Comparison of ENCODE assay signal across 8 cellular contexts in the genomic region with DNA sequence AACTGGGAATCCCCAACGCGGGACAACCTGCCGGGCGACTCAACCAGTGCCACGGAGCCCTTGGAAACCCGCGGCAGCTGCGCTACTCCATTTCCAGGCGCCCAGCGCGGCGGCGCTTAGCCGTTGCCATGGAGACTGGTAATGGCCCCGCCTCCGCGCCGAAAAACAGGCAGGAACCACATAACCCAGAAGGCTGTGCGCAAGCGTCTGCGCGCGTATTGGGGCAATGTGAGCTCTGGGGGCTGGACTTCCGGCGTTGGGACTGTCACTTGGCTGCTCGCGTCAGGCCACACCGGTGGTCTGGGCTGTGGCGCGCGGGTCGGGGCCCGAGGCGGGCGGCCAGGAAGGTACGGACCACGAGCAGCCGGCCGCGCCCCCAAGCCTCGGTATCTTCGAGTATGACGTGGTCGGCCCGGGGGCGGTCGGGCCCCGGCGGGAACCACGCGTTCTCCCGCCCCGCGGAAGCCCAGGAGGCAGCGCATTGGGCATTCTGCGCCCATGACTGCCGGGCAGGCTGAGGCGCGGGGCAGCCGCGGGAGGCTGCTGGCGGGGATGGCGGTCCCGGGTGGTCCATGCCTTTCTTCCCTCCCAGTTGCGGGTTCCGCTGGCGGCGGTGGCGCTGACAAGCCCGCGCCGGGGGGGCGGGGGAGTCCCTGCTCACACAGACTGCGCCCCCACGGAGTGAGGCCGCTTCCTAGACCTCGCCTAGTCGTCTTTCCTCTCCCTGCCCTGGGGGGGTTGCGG. TPM values are rescaled to one million over a fixed set of nuclear protein-coding genes. Genes with fewer than 3 reads are reported as not detected.
A peak's percentile ranks its signal among the peaks of the same experiment; 100 is the strongest.
DNase-seq lines count a peak whose midpoint lies in the region; ATAC-seq, FAIRE-seq and TF ChIP-seq lines count a peak whose summit lies in the region.

ZNF324B (plus strand) TSS at position 265 of the 744 bp plus-strand sequence. CDS start 2,080 bp downstream, outside the sequence.

- H3K9me3 ChIP-seq in kidney (ENCODE audit: control insufficient read depth in 1 of 2, low read length in 2 of 2): no peaks in the 10 kb centered on the region

- H3K9ac ChIP-seq in kidney (ENCODE audit: low read length in 2 of 2): peak within 1 kb of the TSS; percentile 61 to 65

- H3K36me3 ChIP-seq in kidney (ENCODE audit: control insufficient read depth in 1 of 2, insufficient read depth in 2 of 2, low read length in 2 of 2): peaks cover 0 to 2% of the 10 kb centered on the region in 2 donors

- TF ChIP-seq POLR2A in GM19099 (IDR thresholded peaks at IDR 0.05; ENCODE audit: extremely low read depth, insufficient read length, low read depth): peak; percentile 74

- peak within 1 kb of the TSS; percentile 80 to 86 for H3K4me3 ChIP-seq in kidney (ENCODE audit: low read length in 2 of 2)

- TF ChIP-seq CTCF in kidney (IDR thresholded peaks at IDR 0.05; ENCODE audit: borderline replicate concordance, extremely low read depth, insufficient read depth): no peak

- DNase-seq in AML-193 (lab: John Stamatoyannopoulos, UW): peak; percentile 91
- peak; percentile 94 for DNase-seq in NCI-H446 treated with DMSO at 0.1 percent for 48 hours (lab: John Stamatoyannopoulos, UW)
- DNase-seq in cerebellar cortex (ENCODE audit: low spot score): peak; percentile 99
- DNase-seq in kidney: peak; percentile 99
- peak; percentile 92 to 93 for DNase-seq in stimulated activated CD4-positive, alpha-beta T cell treated with anti-CD3 and anti-CD28 coated beads, Interleukin-15, amount 100 ng/mL, for 1 hour (ENCODE audit: low read depth in 1 of 2, low spot score in 1 of 2)

- peak; percentile 44 for FAIRE-seq in kidney (lab: Jason Lieb, UNC)

- peak within 1 kb of the TSS in 1 of 2 donors; percentile 71 for H3K27ac ChIP-seq in kidney (ENCODE audit: low read depth in 2 of 2, low read length in 2 of 2)

- peak; percentile 89 for ATAC-seq in HG03378 (IDR thresholded peaks at IDR 0.05; ENCODE audit: unreplicated experiment)
- ATAC-seq in activated CD4-positive, CD25-positive, alpha-beta regulatory T cell treated with anti-CD3 and anti-CD28 coated beads, Interleukin-2, amount 50 U/mL, for 24 hours: peak; percentile 98 to 99

- intact Hi-C loops in kidney (cut with DNase I): no loop called here

- H3K4me1 ChIP-seq in kidney (ENCODE audit: control insufficient read depth in 1 of 2, insufficient read depth in 1 of 2, low read depth in 1 of 2, low read length in 2 of 2): peaks cover 0 to 6% of the 10 kb centered on the region in 2 donors

RNA-seq across cellular contexts. Expression of gene ZNF324B, which starts in this region (rescaled TPM):
- 9.9 TPM for total RNA-seq in kidney
- polyA plus RNA-seq in kidney (ENCODE audit: insufficient read depth, low read depth, low replicate concordance): 3.4 TPM
